1 cellular context compared by ENCODE assay signal in genomic region chr15:73639464-73639863, GRCh38. TPM values are rescaled to one million over a fixed set of nuclear protein-coding genes. Genes with fewer than 3 reads are reported as not detected.
"Had no signal": no experiment of that assay in that cellular context is flagged by ENCODE, and none has a peak within 500 bp of the region (broad histone marks: within the 10 kb centered on the region; RNA-seq: fewer than 3 reads in every experiment).

No MANE protein-coding gene starts in this region.

RNA-seq across cellular contexts. Expression of gene CD276, which starts 44.7 kb away (rescaled TPM):
- total RNA-seq: natural killer cell had no signal
